Comparison of ENCODE assay signal across 17 cellular contexts in genomic region chr14:29857545-29857944, GRCh38.
DNase-seq lines count a peak whose midpoint lies in the region; ATAC-seq and TF ChIP-seq lines count a peak whose summit lies in the region.
"Had no signal": no experiment of that assay in that cellular context is flagged by ENCODE, and none has a peak within 500 bp of the region (broad histone marks: within the 10 kb centered on the region; RNA-seq: fewer than 3 reads in every experiment).

No MANE protein-coding gene starts in this region.

- WGBS in spleen, 5 donors = 56 to 77% (median 66%) methylated on average over 2 to 3 of the region's 3 CpGs

- intact Hi-C loops in spleen (cut with DNase I; ENCODE audit: low total_unique reads) = no loop called here
- intact Hi-C loops in left lung (cut with DNase I) = no loop called here

- peak overlapping the region in 5 of 8 donors; percentile 7 to 82 (median 44) for H3K27ac ChIP-seq in spleen
- no peak overlapping the region for H3K27ac ChIP-seq in left lung
- H3K27ac ChIP-seq: GM23248, SJSA1 had no signal

- TF ChIP-seq POLR2A in spleen (IDR thresholded peaks at IDR 0.05) = no peak

- H3K36me3 ChIP-seq in spleen (no peaks in the 10 kb centered on the region), left lung (no peaks in the 10 kb centered on the region)
- H3K36me3 ChIP-seq: SJSA1 had no signal

- H3K9me3 ChIP-seq in spleen (peaks cover 0 to 37% (median 31%) of the 10 kb centered on the region in 8 donors), left lung (peaks cover 0 to 17% of the 10 kb centered on the region in 2 donors)
- H3K9me3 ChIP-seq: SJSA1 had no signal

- TF ChIP-seq CTCF in spleen (IDR thresholded peaks at IDR 0.05 in 8 of 11, conservative IDR thresholded peaks at IDR 0.05 in 3 of 11) = no peak
- no peak for TF ChIP-seq CTCF in left lung (IDR thresholded peaks at IDR 0.05)

- H3K27me3 ChIP-seq in spleen (replicated peaks in 1 of 7) (no peaks in the 10 kb centered on the region), left lung (no peaks in the 10 kb centered on the region)
- H3K27me3 ChIP-seq: SJSA1 had no signal

- DNase-seq in spleen (no peak), occipital lobe (lab: John Stamatoyannopoulos, UW) (no peak), left lung (no peak), GM03348 (ENCODE audit: low spot score) (no peak)
- DNase-seq: activated CD4-positive, CD25-positive, alpha-beta regulatory T cell; activated effector memory CD4-positive, alpha-beta T cell treated with Interleukin-2 at 50 U/mL for 16 hours; central memory CD4-positive, alpha-beta T cell; DMS79; GM23248; islet precursor cell; natural killer cell; NCI-H2227 treated with DMSO at 0.1 percent for 48 hours; stimulated activated naive CD4-positive, alpha-beta T cell treated with Interleukin-2 at 50 U/mL for 16 hours had no signal

- H3K4me3 ChIP-seq in spleen (peak overlapping the region in 1 of 8 donors; percentile 39), left lung (no peak overlapping the region)
- H3K4me3 ChIP-seq: GM23248, SJSA1 had no signal

- H3K4me1 ChIP-seq in spleen (peaks cover 0 to 4% (median 0%) of the 10 kb centered on the region in 6 donors), left lung (no peaks in the 10 kb centered on the region)
- H3K4me1 ChIP-seq: SJSA1 had no signal

- peak; percentile 78 for ATAC-seq in GM19035 (IDR thresholded peaks at IDR 0.05; ENCODE audit: unreplicated experiment)
- peak; percentile 60 for ATAC-seq in GM21737 (IDR thresholded peaks at IDR 0.05; ENCODE audit: unreplicated experiment)
- ATAC-seq in HG03175 (IDR thresholded peaks at IDR 0.05; ENCODE audit: unreplicated experiment) = peak; percentile 65
- ATAC-seq in left lung = no peak
- ATAC-seq: natural killer cell had no signal

Comparison
In these comparisons a context has a peak if more than half of its experiments do, and no peak if none do; other contexts are left out.
1. H3K27ac ChIP-seq: peak in spleen (5 of 8); none in left lung (0 of 2).